7 cellular contexts compared by ENCODE assay signal in the genomic region with DNA sequence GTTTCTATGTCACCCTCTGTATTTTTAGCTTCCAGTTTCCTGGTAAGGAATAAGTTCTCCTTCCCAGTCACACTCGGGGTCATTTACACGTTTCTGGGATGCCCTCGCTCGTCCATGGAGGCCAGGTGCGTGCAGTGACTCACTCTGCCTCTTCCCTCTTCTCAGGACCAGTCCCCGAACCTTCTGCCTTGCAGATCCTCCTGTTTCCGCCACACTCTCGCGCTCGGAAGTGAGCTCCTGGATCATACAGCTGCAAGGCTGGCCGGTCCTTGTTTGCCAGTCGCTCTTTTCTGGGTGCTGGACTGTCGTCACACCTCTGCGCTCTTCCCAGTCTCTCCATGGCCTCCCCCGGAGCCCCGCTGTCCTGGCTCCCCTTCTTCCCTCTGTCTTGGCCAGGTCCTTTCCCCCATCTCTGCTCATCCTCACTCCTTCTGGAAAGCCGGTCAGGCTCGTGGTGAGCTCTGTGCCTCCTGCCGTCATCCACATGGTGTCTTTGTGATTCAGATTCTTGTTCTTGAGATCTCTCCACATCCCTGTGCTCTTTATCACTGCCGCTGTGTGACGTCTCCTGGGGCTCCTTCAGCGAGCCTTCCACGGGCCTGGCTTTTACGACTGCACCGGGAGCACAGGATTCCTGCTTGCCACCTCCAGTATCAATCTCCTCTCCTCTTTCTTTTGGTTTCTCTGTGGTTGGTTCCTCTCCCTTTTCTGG. TPM values are rescaled to one million over a fixed set of nuclear protein-coding genes. Genes with fewer than 3 reads are reported as not detected.
A peak's percentile ranks its signal among the peaks of the same experiment; 100 is the strongest.
DNase-seq lines count a peak whose midpoint lies in the region; ATAC-seq and TF ChIP-seq lines count a peak whose summit lies in the region.
"Not testable (repeated sequence)": the region's sequence is repeated elsewhere in the genome, so short reads cannot be mapped to it uniquely, and the experiment has no call there.

No MANE protein-coding gene starts in this region.

- WGBS in hepatocyte (ENCODE audit: low lambda C conversion rate, missing lambda C conversion rate), result 8% methylated on average over 23 of the region's 25 CpGs

- H2AFZ ChIP-seq in hepatocyte, result peak overlapping the region; percentile 28

- peak overlapping the region; percentile 72 for H3K4me2 ChIP-seq in hepatocyte

- H3K36me3 Mint-ChIP-seq in activated T-cell treated with anti-CD3 and anti-CD28 coated beads, Interleukin-2, amount 50 U/mL, for 4 hours (ENCODE audit: insufficient read depth); central memory CD8-positive, alpha-beta T cell (ENCODE audit: insufficient read depth); mesothelial cell of epicardium: not testable (repeated sequence)

- H3K27me3 ChIP-seq in HUES6 (ENCODE audit: control insufficient read depth, insufficient read depth, low read length), result not testable (repeated sequence)
- peaks cover 12% of the 10 kb centered on the region for H3K27me3 ChIP-seq in hepatocyte

- H3K36me3 ChIP-seq in HUES6 (ENCODE audit: control insufficient read depth, insufficient read depth, low read length); hepatocyte (replicated peaks; ENCODE audit: insufficient read depth, low read depth): not testable (repeated sequence)

- peak in 1 of 2 donors; percentile 25 for ATAC-seq in activated T-cell treated with anti-CD3 and anti-CD28 coated beads, Interleukin-2, amount 50 U/mL, for 4 hours
- ATAC-seq in central memory CD8-positive, alpha-beta T cell (replicated peaks; ENCODE audit: extremely low read depth, poor library complexity, severe bottlenecking), result peak; percentile 24

- not testable (repeated sequence) for H3K4me1 Mint-ChIP-seq in activated T-cell treated with anti-CD3 and anti-CD28 coated beads, Interleukin-2, amount 50 U/mL, for 4 hours (ENCODE audit: low read depth); central memory CD8-positive, alpha-beta T cell; mesothelial cell of epicardium

- H3K27ac ChIP-seq in HUES6 (ENCODE audit: low read depth, low read length); hepatocyte: not testable (repeated sequence)

- H3K9me3 ChIP-seq in HUES6 (ENCODE audit: control insufficient read depth, insufficient read depth, low read depth, low read length); hepatocyte (ENCODE audit: low read depth): not testable (repeated sequence)

- DNase-seq in ELF-1 (ENCODE audit: low read depth, low spot score), result peak; percentile 80
- not testable (repeated sequence) for DNase-seq in activated T-cell treated with anti-CD3 and anti-CD28 coated beads, Interleukin-2, amount 50 U/mL, for 4 hours; central memory CD8-positive, alpha-beta T cell (ENCODE audit: low spot score in 2 of 2); mesothelial cell of epicardium (ENCODE audit: low spot score in 2 of 2, unreplicated experiment in 2 of 2)
- peak; percentile 34 for DNase-seq in hepatocyte (ENCODE audit: low spot score)
- DNase-seq in renal cortical epithelial cell (ENCODE audit: low read depth), result peak; percentile 0

- not testable (repeated sequence) for TF ChIP-seq CTCF in hepatocyte (IDR thresholded peaks at IDR 0.05; ENCODE audit: poor library complexity); mesothelial cell of epicardium (IDR thresholded peaks at IDR 0.05; ENCODE audit: unreplicated experiment)

- H3K9ac ChIP-seq in HUES6 (ENCODE audit: low read length), result not testable (repeated sequence)

- H3K4me3 Mint-ChIP-seq in activated T-cell treated with anti-CD3 and anti-CD28 coated beads, Interleukin-2, amount 50 U/mL, for 4 hours, result peak overlapping the region; percentile 14
- H3K4me3 Mint-ChIP-seq in central memory CD8-positive, alpha-beta T cell, result not testable (repeated sequence)
- peak overlapping the region; percentile 37 for H3K4me3 Mint-ChIP-seq in mesothelial cell of epicardium

- not testable (repeated sequence) for H3K4me1 ChIP-seq in HUES6 (ENCODE audit: control insufficient read depth, insufficient read depth, low read length); hepatocyte (ENCODE audit: insufficient read depth)

- not testable (repeated sequence) for H3K27ac Mint-ChIP-seq in central memory CD8-positive, alpha-beta T cell (ENCODE audit: low read depth); mesothelial cell of epicardium

- not testable (repeated sequence) for H3K9me3 Mint-ChIP-seq in activated T-cell treated with anti-CD3 and anti-CD28 coated beads, Interleukin-2, amount 50 U/mL, for 4 hours; central memory CD8-positive, alpha-beta T cell; mesothelial cell of epicardium

- H3K27me3 Mint-ChIP-seq in activated T-cell treated with anti-CD3 and anti-CD28 coated beads, Interleukin-2, amount 50 U/mL, for 4 hours (ENCODE audit: low read depth), result peaks cover 23% of the 10 kb centered on the region
- peaks cover 54% of the 10 kb centered on the region for H3K27me3 Mint-ChIP-seq in central memory CD8-positive, alpha-beta T cell
- H3K27me3 Mint-ChIP-seq in mesothelial cell of epicardium (ENCODE audit: low read depth), result peaks cover 56% of the 10 kb centered on the region

- H3K79me2 ChIP-seq in hepatocyte, result not testable (repeated sequence)

- H3K9me2 ChIP-seq in hepatocyte (replicated peaks; ENCODE audit: insufficient read depth), result not testable (repeated sequence)

- not testable (repeated sequence) for H4K20me1 ChIP-seq in hepatocyte (ENCODE audit: insufficient read depth, poor library complexity, severe bottlenecking)

- peak overlapping the region; percentile 31 for H3K4me3 ChIP-seq in HUES6 (ENCODE audit: low read depth, low read length)
- not testable (repeated sequence) for H3K4me3 ChIP-seq in hepatocyte

RNA-seq across cellular contexts. Expression of gene CCDC144A, which starts 55.6 kb away (rescaled TPM):
- total RNA-seq in activated T-cell treated with anti-CD3 and anti-CD28 coated beads, Interleukin-2, amount 50 U/mL, for 4 hours, result 1 to 10 TPM in 2 of 3 donors, under 1 TPM in 1; 0.98 to 5.2 (median 3.5) TPM
- total RNA-seq in hepatocyte, result 0.48 and 0.50 TPM in 2 replicates
- polyA plus RNA-seq in hepatocyte, result 0.47 and 0.51 TPM in 2 replicates
- 0.49 to 0.75 TPM (median 0.55 TPM) in 3 replicates for total RNA-seq in mesothelial cell of epicardium
- total RNA-seq in renal cortical epithelial cell, result 7.9 TPM in 1 of 2 replicates, not detected in the other
